Comparison of ENCODE assay signal across 10 cellular contexts in genomic region chr1:155834296-155834926, GRCh38. TPM values are rescaled to one million over a fixed set of nuclear protein-coding genes. Genes with fewer than 3 reads are reported as not detected.
A peak's percentile ranks its signal among the peaks of the same experiment; 100 is the strongest.
DNase-seq lines count a peak whose midpoint lies in the region; ATAC-seq and TF ChIP-seq lines count a peak whose summit lies in the region.
"Had no signal": no experiment of that assay in that cellular context is flagged by ENCODE, and none has a peak within 500 bp of the region (broad histone marks: within the 10 kb centered on the region; RNA-seq: fewer than 3 reads in every experiment).

No MANE protein-coding gene starts in this region.

- no peak overlapping the region for H3K4me3 Mint-ChIP-seq in chondrocyte (ENCODE audit: unreplicated experiment)
- H3K4me3 Mint-ChIP-seq in naive thymus-derived CD4-positive, alpha-beta T cell, result no peak overlapping the region

- H3K27ac ChIP-seq in naive thymus-derived CD4-positive, alpha-beta T cell (ENCODE audit: low read depth, low read length), result no peak overlapping the region
- H3K27ac ChIP-seq: transverse colon had no signal

- TF ChIP-seq CTCF in chondrocyte (IDR thresholded peaks at IDR 0.05), result no peak

- no peak overlapping the region for H3K4me3 ChIP-seq in naive thymus-derived CD4-positive, alpha-beta T cell (ENCODE audit: low read length)
- H3K4me3 ChIP-seq: transverse colon had no signal

- H3K36me3 Mint-ChIP-seq in chondrocyte (ENCODE audit: low read depth), result peaks cover 5% of the 10 kb centered on the region
- H3K36me3 Mint-ChIP-seq in naive thymus-derived CD4-positive, alpha-beta T cell, result peaks cover 0 to 31% (median 25%) of the 10 kb centered on the region in 5 donors

- H3K27me3 ChIP-seq in naive thymus-derived CD4-positive, alpha-beta T cell (ENCODE audit: control insufficient read depth in 2 of 2, insufficient read depth in 2 of 2, low read length in 2 of 2), result no peaks in the 10 kb centered on the region
- H3K27me3 ChIP-seq: transverse colon had no signal

- peaks cover 21% of the 10 kb centered on the region for H3K4me1 Mint-ChIP-seq in chondrocyte (ENCODE audit: low read depth)
- H3K4me1 Mint-ChIP-seq in naive thymus-derived CD4-positive, alpha-beta T cell, result peaks cover 26 to 40% (median 35%) of the 10 kb centered on the region in 7 donors

- DNase-seq in GM03348 (ENCODE audit: low spot score) (peak; percentile 44), NCI-H226 (peak; percentile 28), chondrocyte (ENCODE audit: low spot score) (no peak), GDM1 (lab: John Stamatoyannopoulos, UW) (no peak), NCI-H1436 (lab: John Stamatoyannopoulos, UW) (no peak), cerebellar cortex (ENCODE audit: low spot score) (no peak)
- peak in 1 of 9 donors; percentile 11 for DNase-seq in naive thymus-derived CD4-positive, alpha-beta T cell
- DNase-seq: NCI-H69, transverse colon had no signal

- no peaks in the 10 kb centered on the region for H3K27me3 Mint-ChIP-seq in chondrocyte (ENCODE audit: low read depth)
- H3K27me3 Mint-ChIP-seq in naive thymus-derived CD4-positive, alpha-beta T cell, result no peaks in the 10 kb centered on the region

- peaks cover 0 to 6% (median 0%) of the 10 kb centered on the region in 3 experiments for H3K36me3 ChIP-seq in naive thymus-derived CD4-positive, alpha-beta T cell (ENCODE audit: control insufficient read depth in 2 of 3, insufficient read depth in 3 of 3, low read length in 3 of 3)
- H3K36me3 ChIP-seq: transverse colon had no signal

- no peaks in the 10 kb centered on the region for H3K9me3 Mint-ChIP-seq in chondrocyte (ENCODE audit: low read depth)
- no peaks in the 10 kb centered on the region for H3K9me3 Mint-ChIP-seq in naive thymus-derived CD4-positive, alpha-beta T cell

- H3K4me1 ChIP-seq in naive thymus-derived CD4-positive, alpha-beta T cell (ENCODE audit: control insufficient read depth in 2 of 2, insufficient read depth in 2 of 2, low read length in 2 of 2), result no peaks in the 10 kb centered on the region

- ATAC-seq in naive thymus-derived CD4-positive, alpha-beta T cell, result no peak
- ATAC-seq in GM21717 (IDR thresholded peaks at IDR 0.05; ENCODE audit: unreplicated experiment), result no peak

- CTCF ChIA-PET in naive thymus-derived CD4-positive, alpha-beta T cell (lab: Charles Lee), result interaction anchor here (0.7 kb wide), 1 partner anchor 782 kb away, joined by 3 read pairs; no protein-coding TSS in a partner anchor

- peak overlapping the region; percentile 98 for H3K27ac Mint-ChIP-seq in chondrocyte (ENCODE audit: unreplicated experiment)
- H3K27ac Mint-ChIP-seq in naive thymus-derived CD4-positive, alpha-beta T cell, result peak overlapping the region in 7 of 9 donors; percentile 25 to 84 (median 67)

- POLR2A ChIA-PET in naive thymus-derived CD4-positive, alpha-beta T cell (lab: Charles Lee), result interaction anchor here (1.0 kb wide), 1 partner anchor 13 kb away, joined by 3 read pairs; no protein-coding TSS in a partner anchor

- intact Hi-C loops in naive thymus-derived CD4-positive, alpha-beta T cell (cut with micrococcal nuclease), result no loop called here

- H3K9me3 ChIP-seq in naive thymus-derived CD4-positive, alpha-beta T cell (ENCODE audit: control insufficient read depth in 2 of 3, low read length in 3 of 3), result no peaks in the 10 kb centered on the region
- H3K9me3 ChIP-seq: transverse colon had no signal

RNA-seq across cellular contexts. Expression of gene GON4L, which starts 22.6 kb away (rescaled TPM):
- total RNA-seq in chondrocyte, result 40.1 to 46.9 TPM (median 46.5 TPM) in 3 replicates
- 100 to 1,000 TPM in 4 of 5 experiments, 10 to 100 TPM in 1; 87.2 to 138 (median 106) TPM for total RNA-seq in naive thymus-derived CD4-positive, alpha-beta T cell
- 10 to 100 TPM; 25.4 to 40.5 TPM for polyA plus RNA-seq in naive thymus-derived CD4-positive, alpha-beta T cell

RNA-seq across cellular contexts. Expression of gene SYT11, which starts 25.0 kb away (rescaled TPM):
- total RNA-seq in chondrocyte, result 3.4 to 5.3 TPM (median 4.9 TPM) in 3 replicates
- total RNA-seq in naive thymus-derived CD4-positive, alpha-beta T cell, result 10 to 100 TPM in 2 of 5 experiments, 1 to 10 TPM in 3; 1.4 to 22.9 (median 2.7) TPM
- polyA plus RNA-seq in naive thymus-derived CD4-positive, alpha-beta T cell, result under 1 TPM; 0.39 to 0.48 TPM

Comparison
In these comparisons a context has a peak if more than half of its experiments do, and no peak if none do; other contexts are left out.
1. DNase-seq: peak in GM03348 (single experiment) and NCI-H226 (single experiment); none in chondrocyte (single experiment), GDM1 (single experiment), NCI-H1436 (single experiment) and cerebellar cortex (single experiment).